Comparison of ENCODE assay signal across 1 cellular context in the genomic region with DNA sequence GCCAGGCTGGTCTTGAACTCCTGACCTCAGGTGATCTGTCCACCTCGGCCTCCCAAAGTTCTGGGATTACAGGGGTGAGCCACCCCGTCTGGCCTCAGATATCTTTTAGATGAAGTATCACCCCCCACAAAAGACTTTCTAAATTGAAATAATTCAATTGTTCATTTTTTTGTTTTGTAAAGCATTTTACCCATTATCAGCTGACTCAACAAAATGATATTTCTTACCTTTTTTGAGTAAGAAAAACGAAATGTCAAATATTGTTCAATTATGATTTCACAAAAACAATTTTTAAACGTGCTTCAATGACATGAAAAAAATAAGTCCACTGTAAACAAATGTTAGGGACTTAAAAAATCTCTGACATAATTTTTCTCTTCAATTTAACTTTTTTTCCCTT.
A peak's percentile ranks its signal among the peaks of the same experiment; 100 is the strongest.
TF ChIP-seq lines count a peak whose summit lies in the region.

No MANE protein-coding gene starts in this region.

TF ChIP-seq in IMR-90, 13 proteins besides CTCF, POLR2A, EP300 and RAD21:
- no peak for TF ChIP-seq BHLHE40 (IDR thresholded peaks at IDR 0.05; ENCODE audit: low read depth, low read length)
- TF ChIP-seq, protein P1, sequence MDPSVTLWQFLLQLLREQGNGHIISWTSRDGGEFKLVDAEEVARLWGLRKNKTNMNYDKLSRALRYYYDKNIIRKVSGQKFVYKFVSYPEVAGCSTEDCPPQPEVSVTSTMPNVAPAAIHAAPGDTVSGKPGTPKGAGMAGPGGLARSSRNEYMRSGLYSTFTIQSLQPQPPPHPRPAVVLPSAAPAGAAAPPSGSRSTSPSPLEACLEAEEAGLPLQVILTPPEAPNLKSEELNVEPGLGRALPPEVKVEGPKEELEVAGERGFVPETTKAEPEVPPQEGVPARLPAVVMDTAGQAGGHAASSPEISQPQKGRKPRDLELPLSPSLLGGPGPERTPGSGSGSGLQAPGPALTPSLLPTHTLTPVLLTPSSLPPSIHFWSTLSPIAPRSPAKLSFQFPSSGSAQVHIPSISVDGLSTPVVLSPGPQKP (IDR thresholded peaks at IDR 0.05; ENCODE audit: borderline replicate concordance, low read depth, low read length), result no peak
- no peak for TF ChIP-seq MXI1 (IDR thresholded peaks at IDR 0.05; ENCODE audit: borderline replicate concordance, low read depth, low read length)
- no peak for TF ChIP-seq NFE2L2 (IDR thresholded peaks at IDR 0.05; ENCODE audit: low read depth, low read length)
- no peak for TF ChIP-seq MAZ (IDR thresholded peaks at IDR 0.05; ENCODE audit: borderline replicate concordance, low read depth, low read length)
- TF ChIP-seq SMC3 (IDR thresholded peaks at IDR 0.05; ENCODE audit: low read depth, low read length), result no peak
- peak; percentile 86 for TF ChIP-seq MAFK (IDR thresholded peaks at IDR 0.05; ENCODE audit: low read depth, low read length)
